8 cellular contexts compared by ENCODE assay signal in genomic region chr22:40922484-40923303, GRCh38. TPM values are rescaled to one million over a fixed set of nuclear protein-coding genes. Genes with fewer than 3 reads are reported as not detected.
DNase-seq lines count a peak whose midpoint lies in the region; ATAC-seq, FAIRE-seq and TF ChIP-seq lines count a peak whose summit lies in the region.

No MANE protein-coding gene starts in this region.

- no peak overlapping the region for H4K91ac ChIP-seq in IMR-90 (ENCODE audit: insufficient read depth, low read depth, low read length)

- WGBS in IMR-90 (ENCODE audit: extremely low coverage in 2 of 2, insufficient read length in 1 of 2), 2 experiments = no CpG with 5 or more reads among the region's 5 CpGs

- no peaks in the 10 kb centered on the region; a peak in 1 of 4 replicates for H3K79me1 ChIP-seq in IMR-90 (ENCODE audit: low read depth in 1 of 2, low read length in 2 of 2)

- no peaks in the 10 kb centered on the region for H3K27me3 ChIP-seq in IMR-90 (ENCODE audit: control insufficient read depth, insufficient read depth, low read length)
- H3K27me3 ChIP-seq in left lung = no peaks in the 10 kb centered on the region

- POLR2A ChIA-PET in IMR-90 (lab: Charles Lee; ENCODE audit: unreplicated experiment) = interaction anchor here (0.9 kb wide), 1 partner anchor 28 kb away, joined by 3 read pairs; no protein-coding TSS in a partner anchor

- TF ChIP-seq POLR2A in IMR-90 (IDR thresholded peaks at IDR 0.05; ENCODE audit: low read depth, low read length) = no peak

- H3K4ac ChIP-seq in IMR-90 (ENCODE audit: low read depth, low read length) = no peak overlapping the region

- BruUV-seq in IMR-90 (replicated peaks; lab: Mats Ljungman, UMichigan) = no TSS peak

- dilution Hi-C loops in IMR-90 (cut with HindIII; ENCODE audit: low sequenced_read_pairs, unreplicated experiment) = no loop called here

- no peak overlapping the region for H3K14ac ChIP-seq in IMR-90 (replicated peaks; ENCODE audit: low read depth, low read length)

- no peaks in the 10 kb centered on the region for H3K36me3 Mint-ChIP-seq in type B pancreatic cell

- peak; percentile 82 for TF ChIP-seq RAD21 in IMR-90 (IDR thresholded peaks at IDR 0.05; ENCODE audit: low read length)

- 0 out of 2 replicates have a peak overlapping the region, but pooled peaks have one; percentile 51 for H3K9ac ChIP-seq in IMR-90 (ENCODE audit: low read depth, low read length)

- peak; percentile 95 for FAIRE-seq in colon (lab: Jason Lieb, UNC)

- intact Hi-C loops in IMR-90 (cut with micrococcal nuclease) (loop anchor here (2.0 to 10.0 kb wide), 3 partner anchors 174 to 335 kb away; no protein-coding TSS in a partner anchor), left lung (cut with DNase I) (no loop called here)

- no peak overlapping the region for H2BK15ac ChIP-seq in IMR-90 (ENCODE audit: low read depth, low read length)

- no peak overlapping the region for H3K4me3 ChIP-seq in IMR-90 (ENCODE audit: insufficient read depth, low read depth, low read length)
- no peak overlapping the region for H3K4me3 ChIP-seq in left lung

- H4K20me1 ChIP-seq in IMR-90 (ENCODE audit: insufficient read depth, low read length) = no peaks in the 10 kb centered on the region

- H3K4me2 ChIP-seq in IMR-90 (ENCODE audit: low read depth, low read length) = no peak overlapping the region

- DNase-seq in NOMO-1 (lab: John Stamatoyannopoulos, UW; ENCODE audit: unreplicated experiment in 2 of 2) = peak; percentile 9 to 72
- DNase-seq in NOMO-1 treated with dmso at 0.1 percent for 144 hours (lab: John Stamatoyannopoulos, UW; ENCODE audit: unreplicated experiment) = no peak
- peak; percentile 72 for DNase-seq in IMR-90
- DNase-seq in RKO (ENCODE audit: low spot score) = peak; percentile 74
- no peak for DNase-seq in left lung
- no peak for DNase-seq in type B pancreatic cell (ENCODE audit: extremely low spot score, unreplicated experiment)

- no peaks in the 10 kb centered on the region for H3K9me3 Mint-ChIP-seq in type B pancreatic cell

- no peak overlapping the region for H3K4me3 Mint-ChIP-seq in type B pancreatic cell

- no peaks in the 10 kb centered on the region for H3K4me1 Mint-ChIP-seq in type B pancreatic cell (ENCODE audit: unreplicated experiment)

- H3K36me3 ChIP-seq in IMR-90 (ENCODE audit: control insufficient read depth, insufficient read depth, low read length) (peaks cover 24% of the 10 kb centered on the region), left lung (peaks cover 0 to 50% of the 10 kb centered on the region in 2 donors)

- peak overlapping the region; percentile 47 for H3K27ac Mint-ChIP-seq in type B pancreatic cell

- H4K8ac ChIP-seq in IMR-90 (ENCODE audit: low read depth in 2 of 2, low read length in 2 of 2) = peak overlapping the region in 1 of 2 experiments; percentile 65; a peak in 1 of 4 replicates

- H2AK5ac ChIP-seq in IMR-90 (ENCODE audit: low read depth, low read length) = no peak overlapping the region

- H2BK20ac ChIP-seq in IMR-90 (ENCODE audit: low read depth, low read length) = no peak overlapping the region

- in situ Hi-C loops in IMR-90 (cut with MboI; ENCODE audit: low sequenced_read_pairs) = no loop called here

- no peaks in the 10 kb centered on the region; the same call in 1 of the 2 replicates for H3K9me1 ChIP-seq in IMR-90 (ENCODE audit: insufficient read depth, low read length)

- peak; percentile 71 for TF ChIP-seq CTCF in IMR-90 (conservative IDR thresholded peaks at IDR 0.05; ENCODE audit: low read depth, low read length)
- peak; percentile 67 to 73 for TF ChIP-seq CTCF in left lung (IDR thresholded peaks at IDR 0.05)
- peak; percentile 87 for TF ChIP-seq CTCF in type B pancreatic cell (conservative IDR thresholded peaks at IDR 0.05)

- H3K23ac ChIP-seq in IMR-90 (ENCODE audit: low read depth, low read length) = no peak overlapping the region

- H3K27ac ChIP-seq in IMR-90 (ENCODE audit: insufficient read depth, low read length) (no peak overlapping the region), left lung (no peak overlapping the region)

- no peak overlapping the region for H3K56ac ChIP-seq in IMR-90 (ENCODE audit: extremely low read depth, insufficient read depth, low read length)

- H3K9me3 ChIP-seq in IMR-90 (ENCODE audit: control insufficient read depth, insufficient read depth, low read length) (no peaks in the 10 kb centered on the region), left lung (no peaks in the 10 kb centered on the region)

- H3K4me1 ChIP-seq in IMR-90 (ENCODE audit: control insufficient read depth, insufficient read depth, low read length) (peaks cover 1% of the 10 kb centered on the region), left lung (peaks cover 0 to 5% of the 10 kb centered on the region in 2 donors)

- H4K5ac ChIP-seq in IMR-90 (ENCODE audit: low read depth, low read length) = no peak overlapping the region

- H3K27me3 Mint-ChIP-seq in type B pancreatic cell = no peaks in the 10 kb centered on the region

- no peak overlapping the region for H2AFZ ChIP-seq in IMR-90 (replicated peaks; ENCODE audit: low read length, poor library complexity)

- no peak overlapping the region for H2AK9ac ChIP-seq in IMR-90 (replicated peaks; ENCODE audit: low read depth, low read length, poor library complexity)

- no peak overlapping the region for H2BK120ac ChIP-seq in IMR-90 (ENCODE audit: low read depth, low read length)

- no peak overlapping the region for H2BK5ac ChIP-seq in IMR-90 (ENCODE audit: low read depth, low read length, poor library complexity, severe bottlenecking)

- CTCF ChIA-PET in IMR-90 (lab: Yijun Ruan, JAX) = interaction anchor here (0.6 to 1.5 kb wide), 7 partner anchors 10 to 277 kb away, joined by 3 to 11 read pairs (median 3); no protein-coding TSS in a partner anchor

- ATAC-seq in IMR-90 (ENCODE audit: low read depth) = peak; percentile 92
- peak; percentile 95 for ATAC-seq in left lung
- ATAC-seq in GM18520 (IDR thresholded peaks at IDR 0.05; ENCODE audit: unreplicated experiment) = no peak

- no peak overlapping the region for H3K18ac ChIP-seq in IMR-90 (ENCODE audit: low read depth, low read length)

TF ChIP-seq in IMR-90, 13 proteins besides CTCF, POLR2A, EP300 and RAD21:
- TF ChIP-seq SMC3 (IDR thresholded peaks at IDR 0.05; ENCODE audit: low read depth, low read length) = peak; percentile 63
- no peak for TF ChIP-seq RFX5 (IDR thresholded peaks at IDR 0.05; ENCODE audit: low read depth, low read length)

RNA-seq across cellular contexts. Expression of gene RBX1, which starts 28.5 kb away (rescaled TPM):
- total RNA-seq in IMR-90 (2012; rRNA removed) (63.3 and 72.4 TPM in 2 replicates), left lung (10 to 100 TPM; 51.3 to 57.7 TPM), type B pancreatic cell (ENCODE audit: low replicate concordance) (62.8 and 68.1 TPM in 2 replicates)
- 84.5 and 94.8 TPM in 2 replicates for polyA plus RNA-seq in IMR-90 (2012; rRNA removed)
- polyA plus RNA-seq in IMR-90 (2012; cell fraction: cytosol; rRNA removed) = 75.2 and 109 TPM in 2 replicates
- 24.2 and 61.5 TPM in 2 replicates for polyA plus RNA-seq in IMR-90 (2012; cell fraction: nucleus; rRNA removed; ENCODE audit: low replicate concordance)

Comparison
In these comparisons a context has a peak if more than half of its experiments do, and no peak if none do; other contexts are left out.
1. DNase-seq: peak in NOMO-1 (2 of 2), IMR-90 (single experiment) and RKO (single experiment); none in NOMO-1 treated with dmso at 0.1 percent for 144 hours (single experiment), left lung (0 of 2) and type B pancreatic cell (single experiment).
2. Peak in every context shown above with its lines, with median percentiles within 50 percentile points of each other: CTCF ChIP-seq.